In genomic region chrX:85114171-85114570, GRCh38 we compare ENCODE assay signal across 28 cellular contexts.
"Had no signal": no experiment of that assay in that cellular context is flagged by ENCODE, and none has a peak within 500 bp of the region (broad histone marks: within the 10 kb centered on the region; RNA-seq: fewer than 3 reads in every experiment).

No MANE protein-coding gene starts in this region.

- H3K36me3 Mint-ChIP-seq: stimulated activated effector memory CD8-positive, alpha-beta T cell treated with anti-CD3 and anti-CD28 coated beads, Interleukin-12 subunit alpha, Interleukin-12 subunit beta, amount 100 ng/mL, for 72 hours; stimulated activated memory B cell treated with anti-CD40 and anti-IgM and Interleukin-4, amounts not matched to agents 10 μg/mL and 1 μg/mL and 100 μg/mL, for 72 hours; stimulated activated naive B cell treated with anti-CD40 and anti-IgM and Interleukin-4, amounts not matched to agents 10 μg/mL and 1 μg/mL and 100 μg/mL, for 72 hours; type B pancreatic cell had no signal

- H3K36me3 ChIP-seq: stomach, suprapubic skin, thoracic aorta, thyroid gland, tibial artery, tibial nerve, transverse colon, upper lobe of left lung, upper lobe of right lung, uterus, vagina had no signal

- FAIRE-seq: urothelium cell line had no signal

- H3K27ac ChIP-seq: stomach, suprapubic skin, testis, thoracic aorta, thyroid gland, tibial artery, tibial nerve, transverse colon, upper lobe of left lung, upper lobe of right lung, uterus, vagina had no signal

- H3K27me3 ChIP-seq: stomach, suprapubic skin, testis, thyroid gland, tibial artery, tibial nerve, transverse colon, upper lobe of left lung, upper lobe of right lung, uterus, vagina had no signal

- DNase-seq: stimulated activated CD4-positive, alpha-beta T cell treated with anti-CD3 and anti-CD28 coated beads, Interleukin-2, amount 100 ng/mL, for 48 hours; stimulated activated CD4-positive, alpha-beta T cell treated with anti-CD3 and anti-CD28 coated beads, Interleukin-4, amount 100 ng/mL, for 1 hour; stimulated activated CD4-positive, alpha-beta T cell treated with anti-CD3 and anti-CD28 coated beads, Interleukin-4, amount 100 ng/mL, for 24 hours; stimulated activated CD4-positive, alpha-beta T cell treated with anti-CD3 and anti-CD28 coated beads, Interleukin-4, amount 100 ng/mL, for 4 hours; stimulated activated CD8-positive, alpha-beta memory T cell treated with anti-CD3 and anti-CD28 coated beads, Interleukin-4, amount 100 ng/mL, for 48 hours; stimulated activated naive B cell treated with anti-CD40 and anti-IgM and Interleukin-4, amounts not matched to agents 10 μg/mL and 1 μg/mL and 100 μg/mL, for 72 hours; stimulated activated naive CD4-positive, alpha-beta T cell; stimulated activated naive CD4-positive, alpha-beta T cell treated with Interleukin-2 at 50 U/mL for 16 hours; stimulated activated naive CD8-positive, alpha-beta T cell treated with anti-CD3 and anti-CD28 coated beads, Interleukin-15, amount 100 ng/mL, for 72 hours; stimulated activated naive CD8-positive, alpha-beta T cell treated with anti-CD3 and anti-CD28 coated beads, Interleukin-15, Interleukin-2, amounts not matched to agents 100 U/mL and 50 U/mL, for 24 hours; stomach; substantia nigra; testis; thyroid gland; tibial artery; transverse colon; upper lobe of left lung; upper lobe of right lung; uterus had no signal

- H3K9me3 ChIP-seq: stomach, suprapubic skin, testis, thoracic aorta, thyroid gland, tibial artery, tibial nerve, transverse colon, upper lobe of left lung, upper lobe of right lung, uterus, vagina had no signal

- H3K4me3 ChIP-seq: stomach, suprapubic skin, testis, thoracic aorta, thyroid gland, tibial artery, tibial nerve, transverse colon, upper lobe of left lung, upper lobe of right lung, uterus, vagina had no signal

- ATAC-seq: stimulated activated effector memory CD8-positive, alpha-beta T cell treated with anti-CD3 and anti-CD28 coated beads, Interleukin-12 subunit alpha, Interleukin-12 subunit beta, amount 100 ng/mL, for 72 hours; stimulated activated memory B cell treated with anti-CD40 and anti-IgM and Interleukin-4, amounts not matched to agents 10 μg/mL and 1 μg/mL and 100 μg/mL, for 72 hours; stimulated activated naive B cell treated with anti-CD40 and anti-IgM and Interleukin-4, amounts not matched to agents 10 μg/mL and 1 μg/mL and 100 μg/mL, for 72 hours; stimulated activated naive CD8-positive, alpha-beta T cell treated with anti-CD3 and anti-CD28 coated beads, Interleukin-15, amount 100 ng/mL, for 72 hours; stimulated activated naive CD8-positive, alpha-beta T cell treated with anti-CD3 and anti-CD28 coated beads, Interleukin-15, Interleukin-2, amounts not matched to agents 100 U/mL and 50 U/mL, for 24 hours; upper lobe of right lung had no signal

- H3K27me3 Mint-ChIP-seq: stimulated activated naive CD8-positive, alpha-beta T cell treated with anti-CD3 and anti-CD28 coated beads, Interleukin-15, amount 100 ng/mL, for 72 hours; stimulated activated naive CD8-positive, alpha-beta T cell treated with anti-CD3 and anti-CD28 coated beads, Interleukin-15, Interleukin-2, amounts not matched to agents 100 ng/mL and 50 ng/mL, for 24 hours; type B pancreatic cell had no signal

- H3K9me3 Mint-ChIP-seq: stimulated activated effector memory CD8-positive, alpha-beta T cell treated with anti-CD3 and anti-CD28 coated beads, Interleukin-12 subunit alpha, Interleukin-12 subunit beta, amount 100 ng/mL, for 72 hours; stimulated activated memory B cell treated with anti-CD40 and anti-IgM and Interleukin-4, amounts not matched to agents 10 μg/mL and 1 μg/mL and 100 μg/mL, for 72 hours; stimulated activated naive B cell treated with anti-CD40 and anti-IgM and Interleukin-4, amounts not matched to agents 10 μg/mL and 1 μg/mL and 100 μg/mL, for 72 hours; stimulated activated naive CD8-positive, alpha-beta T cell treated with anti-CD3 and anti-CD28 coated beads, Interleukin-15, amount 100 ng/mL, for 72 hours; stimulated activated naive CD8-positive, alpha-beta T cell treated with anti-CD3 and anti-CD28 coated beads, Interleukin-15, Interleukin-2, amounts not matched to agents 100 ng/mL and 50 ng/mL, for 24 hours; type B pancreatic cell had no signal

- H3K4me1 ChIP-seq: stomach, suprapubic skin, testis, tibial artery, tibial nerve, upper lobe of left lung, upper lobe of right lung, uterus, vagina had no signal

- H3K27ac Mint-ChIP-seq: stimulated activated effector memory CD8-positive, alpha-beta T cell treated with anti-CD3 and anti-CD28 coated beads, Interleukin-12 subunit alpha, Interleukin-12 subunit beta, amount 100 ng/mL, for 72 hours; stimulated activated memory B cell treated with anti-CD40 and anti-IgM and Interleukin-4, amounts not matched to agents 10 μg/mL and 1 μg/mL and 100 μg/mL, for 72 hours; stimulated activated naive B cell treated with anti-CD40 and anti-IgM and Interleukin-4, amounts not matched to agents 10 μg/mL and 1 μg/mL and 100 μg/mL, for 72 hours; stimulated activated naive CD8-positive, alpha-beta T cell treated with anti-CD3 and anti-CD28 coated beads, Interleukin-15, amount 100 ng/mL, for 72 hours; stimulated activated naive CD8-positive, alpha-beta T cell treated with anti-CD3 and anti-CD28 coated beads, Interleukin-15, Interleukin-2, amounts not matched to agents 100 ng/mL and 50 ng/mL, for 24 hours; type B pancreatic cell had no signal

- H3K4me3 Mint-ChIP-seq: stimulated activated effector memory CD8-positive, alpha-beta T cell treated with anti-CD3 and anti-CD28 coated beads, Interleukin-12 subunit alpha, Interleukin-12 subunit beta, amount 100 ng/mL, for 72 hours; stimulated activated memory B cell treated with anti-CD40 and anti-IgM and Interleukin-4, amounts not matched to agents 10 μg/mL and 1 μg/mL and 100 μg/mL, for 72 hours; stimulated activated naive B cell treated with anti-CD40 and anti-IgM and Interleukin-4, amounts not matched to agents 10 μg/mL and 1 μg/mL and 100 μg/mL, for 72 hours; stimulated activated naive CD8-positive, alpha-beta T cell treated with anti-CD3 and anti-CD28 coated beads, Interleukin-15, amount 100 ng/mL, for 72 hours; stimulated activated naive CD8-positive, alpha-beta T cell treated with anti-CD3 and anti-CD28 coated beads, Interleukin-15, Interleukin-2, amounts not matched to agents 100 ng/mL and 50 ng/mL, for 24 hours; type B pancreatic cell had no signal

- H3K4me1 Mint-ChIP-seq: stimulated activated effector memory CD8-positive, alpha-beta T cell treated with anti-CD3 and anti-CD28 coated beads, Interleukin-12 subunit alpha, Interleukin-12 subunit beta, amount 100 ng/mL, for 72 hours; stimulated activated naive CD8-positive, alpha-beta T cell treated with anti-CD3 and anti-CD28 coated beads, Interleukin-15, amount 100 ng/mL, for 72 hours had no signal
